1 cellular context compared by ENCODE assay signal in the genomic region with DNA sequence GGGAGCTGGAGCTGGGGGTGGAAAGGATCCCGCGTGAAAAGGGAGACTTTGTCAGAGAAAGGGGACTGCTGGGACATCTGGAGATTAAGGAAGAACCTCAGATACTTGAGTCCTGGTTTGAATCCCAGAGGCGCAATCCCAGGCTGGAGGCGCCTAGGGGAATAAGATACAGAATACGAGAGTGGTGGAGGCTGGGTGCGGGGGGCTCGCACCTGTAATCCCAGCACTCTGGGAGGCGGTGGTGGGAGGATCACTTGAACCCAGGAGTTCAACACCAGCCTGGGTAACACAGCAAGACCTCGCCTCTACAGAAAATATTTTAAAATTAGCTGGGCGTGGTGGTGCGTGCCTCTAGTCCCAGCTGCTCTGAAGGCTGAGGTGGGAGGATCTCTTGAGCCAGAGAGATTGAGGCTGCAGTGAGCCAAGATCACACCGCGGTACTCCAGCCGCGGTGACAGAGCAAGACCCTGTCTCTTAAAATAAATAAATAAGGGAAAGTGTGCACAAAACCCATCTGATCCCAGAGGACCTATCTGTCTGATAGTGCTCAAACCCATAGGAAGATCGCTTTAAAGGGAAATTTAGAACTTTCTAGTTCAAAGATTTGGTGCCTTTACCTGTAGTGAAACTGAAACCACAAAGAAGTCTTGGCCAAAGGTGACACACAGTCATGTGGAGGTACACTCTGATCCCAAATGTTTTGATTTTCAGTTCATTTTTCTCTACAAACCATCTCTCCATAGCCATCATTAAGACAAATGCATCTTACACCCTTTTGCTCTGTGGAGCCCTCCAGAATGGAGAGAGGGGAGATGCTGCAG.
TF ChIP-seq lines count a peak whose summit lies in the region.

No MANE protein-coding gene starts in this region.

TF ChIP-seq in HepG2, 621 proteins besides CTCF, POLR2A, EP300 and RAD21 (continued from another document):
- TF ChIP-seq ERF (CRISPR knock-in tag; IDR thresholded peaks at IDR 0.05): no peak; the same call in 1 of the 2 replicates
- TF ChIP-seq, protein P1, sequence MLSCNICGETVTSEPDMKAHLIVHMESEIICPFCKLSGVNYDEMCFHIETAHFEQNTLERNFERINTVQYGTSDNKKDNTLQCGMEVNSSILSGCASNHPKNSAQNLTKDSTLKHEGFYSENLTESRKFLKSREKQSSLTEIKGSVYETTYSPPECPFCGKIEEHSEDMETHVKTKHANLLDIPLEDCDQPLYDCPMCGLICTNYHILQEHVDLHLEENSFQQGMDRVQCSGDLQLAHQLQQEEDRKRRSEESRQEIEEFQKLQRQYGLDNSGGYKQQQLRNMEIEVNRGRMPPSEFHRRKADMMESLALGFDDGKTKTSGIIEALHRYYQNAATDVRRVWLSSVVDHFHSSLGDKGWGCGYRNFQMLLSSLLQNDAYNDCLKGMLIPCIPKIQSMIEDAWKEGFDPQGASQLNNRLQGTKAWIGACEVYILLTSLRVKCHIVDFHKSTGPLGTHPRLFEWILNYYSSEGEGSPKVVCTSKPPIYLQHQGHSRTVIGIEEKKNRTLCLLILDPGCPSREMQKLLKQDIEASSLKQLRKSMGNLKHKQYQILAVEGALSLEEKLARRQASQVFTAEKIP (CRISPR knock-in tag; IDR thresholded peaks at IDR 0.05; ENCODE audit: borderline replicate concordance): no peak
- peak; percentile 93 for TF ChIP-seq ZNF558 (CRISPR knock-in tag; IDR thresholded peaks at IDR 0.05; ENCODE audit: borderline replicate concordance)
- TF ChIP-seq NFATC3 (CRISPR knock-in tag; IDR thresholded peaks at IDR 0.05): no peak
- TF ChIP-seq, protein P2, sequence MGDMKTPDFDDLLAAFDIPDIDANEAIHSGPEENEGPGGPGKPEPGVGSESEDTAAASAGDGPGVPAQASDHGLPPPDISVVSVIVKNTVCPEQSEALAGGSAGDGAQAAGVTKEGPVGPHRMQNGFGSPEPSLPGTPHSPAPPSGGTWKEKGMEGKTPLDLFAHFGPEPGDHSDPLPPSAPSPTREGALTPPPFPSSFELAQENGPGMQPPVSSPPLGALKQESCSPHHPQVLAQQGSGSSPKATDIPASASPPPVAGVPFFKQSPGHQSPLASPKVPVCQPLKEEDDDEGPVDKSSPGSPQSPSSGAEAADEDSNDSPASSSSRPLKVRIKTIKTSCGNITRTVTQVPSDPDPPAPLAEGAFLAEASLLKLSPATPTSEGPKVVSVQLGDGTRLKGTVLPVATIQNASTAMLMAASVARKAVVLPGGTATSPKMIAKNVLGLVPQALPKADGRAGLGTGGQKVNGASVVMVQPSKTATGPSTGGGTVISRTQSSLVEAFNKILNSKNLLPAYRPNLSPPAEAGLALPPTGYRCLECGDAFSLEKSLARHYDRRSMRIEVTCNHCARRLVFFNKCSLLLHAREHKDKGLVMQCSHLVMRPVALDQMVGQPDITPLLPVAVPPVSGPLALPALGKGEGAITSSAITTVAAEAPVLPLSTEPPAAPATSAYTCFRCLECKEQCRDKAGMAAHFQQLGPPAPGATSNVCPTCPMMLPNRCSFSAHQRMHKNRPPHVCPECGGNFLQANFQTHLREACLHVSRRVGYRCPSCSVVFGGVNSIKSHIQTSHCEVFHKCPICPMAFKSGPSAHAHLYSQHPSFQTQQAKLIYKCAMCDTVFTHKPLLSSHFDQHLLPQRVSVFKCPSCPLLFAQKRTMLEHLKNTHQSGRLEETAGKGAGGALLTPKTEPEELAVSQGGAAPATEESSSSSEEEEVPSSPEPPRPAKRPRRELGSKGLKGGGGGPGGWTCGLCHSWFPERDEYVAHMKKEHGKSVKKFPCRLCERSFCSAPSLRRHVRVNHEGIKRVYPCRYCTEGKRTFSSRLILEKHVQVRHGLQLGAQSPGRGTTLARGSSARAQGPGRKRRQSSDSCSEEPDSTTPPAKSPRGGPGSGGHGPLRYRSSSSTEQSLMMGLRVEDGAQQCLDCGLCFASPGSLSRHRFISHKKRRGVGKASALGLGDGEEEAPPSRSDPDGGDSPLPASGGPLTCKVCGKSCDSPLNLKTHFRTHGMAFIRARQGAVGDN (CRISPR knock-in tag; IDR thresholded peaks at IDR 0.05): no peak; the same call in 1 of the 2 replicates
- TF ChIP-seq, protein P3, sequence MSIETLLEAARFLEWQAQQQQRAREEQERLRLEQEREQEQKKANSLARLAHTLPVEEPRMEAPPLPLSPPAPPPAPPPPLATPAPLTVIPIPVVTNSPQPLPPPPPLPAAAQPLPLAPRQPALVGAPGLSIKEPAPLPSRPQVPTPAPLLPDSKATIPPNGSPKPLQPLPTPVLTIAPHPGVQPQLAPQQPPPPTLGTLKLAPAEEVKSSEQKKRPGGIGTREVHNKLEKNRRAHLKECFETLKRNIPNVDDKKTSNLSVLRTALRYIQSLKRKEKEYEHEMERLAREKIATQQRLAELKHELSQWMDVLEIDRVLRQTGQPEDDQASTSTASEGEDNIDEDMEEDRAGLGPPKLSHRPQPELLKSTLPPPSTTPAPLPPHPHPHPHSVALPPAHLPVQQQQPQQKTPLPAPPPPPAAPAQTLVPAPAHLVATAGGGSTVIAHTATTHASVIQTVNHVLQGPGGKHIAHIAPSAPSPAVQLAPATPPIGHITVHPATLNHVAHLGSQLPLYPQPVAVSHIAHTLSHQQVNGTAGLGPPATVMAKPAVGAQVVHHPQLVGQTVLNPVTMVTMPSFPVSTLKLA (IDR thresholded peaks at IDR 0.05): no peak
- TF ChIP-seq MEF2D (CRISPR knock-in tag; IDR thresholded peaks at IDR 0.05): 0 out of 2 replicates have a peak, but pooled peaks have one; percentile 15
- TF ChIP-seq, protein P4, sequence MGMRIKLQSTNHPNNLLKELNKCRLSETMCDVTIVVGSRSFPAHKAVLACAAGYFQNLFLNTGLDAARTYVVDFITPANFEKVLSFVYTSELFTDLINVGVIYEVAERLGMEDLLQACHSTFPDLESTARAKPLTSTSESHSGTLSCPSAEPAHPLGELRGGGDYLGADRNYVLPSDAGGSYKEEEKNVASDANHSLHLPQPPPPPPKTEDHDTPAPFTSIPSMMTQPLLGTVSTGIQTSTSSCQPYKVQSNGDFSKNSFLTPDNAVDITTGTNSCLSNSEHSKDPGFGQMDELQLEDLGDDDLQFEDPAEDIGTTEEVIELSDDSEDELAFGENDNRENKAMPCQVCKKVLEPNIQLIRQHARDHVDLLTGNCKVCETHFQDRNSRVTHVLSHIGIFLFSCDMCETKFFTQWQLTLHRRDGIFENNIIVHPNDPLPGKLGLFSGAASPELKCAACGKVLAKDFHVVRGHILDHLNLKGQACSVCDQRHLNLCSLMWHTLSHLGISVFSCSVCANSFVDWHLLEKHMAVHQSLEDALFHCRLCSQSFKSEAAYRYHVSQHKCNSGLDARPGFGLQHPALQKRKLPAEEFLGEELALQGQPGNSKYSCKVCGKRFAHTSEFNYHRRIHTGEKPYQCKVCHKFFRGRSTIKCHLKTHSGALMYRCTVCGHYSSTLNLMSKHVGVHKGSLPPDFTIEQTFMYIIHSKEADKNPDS (CRISPR knock-in tag; IDR thresholded peaks at IDR 0.05): no peak
- TF ChIP-seq, protein P5, sequence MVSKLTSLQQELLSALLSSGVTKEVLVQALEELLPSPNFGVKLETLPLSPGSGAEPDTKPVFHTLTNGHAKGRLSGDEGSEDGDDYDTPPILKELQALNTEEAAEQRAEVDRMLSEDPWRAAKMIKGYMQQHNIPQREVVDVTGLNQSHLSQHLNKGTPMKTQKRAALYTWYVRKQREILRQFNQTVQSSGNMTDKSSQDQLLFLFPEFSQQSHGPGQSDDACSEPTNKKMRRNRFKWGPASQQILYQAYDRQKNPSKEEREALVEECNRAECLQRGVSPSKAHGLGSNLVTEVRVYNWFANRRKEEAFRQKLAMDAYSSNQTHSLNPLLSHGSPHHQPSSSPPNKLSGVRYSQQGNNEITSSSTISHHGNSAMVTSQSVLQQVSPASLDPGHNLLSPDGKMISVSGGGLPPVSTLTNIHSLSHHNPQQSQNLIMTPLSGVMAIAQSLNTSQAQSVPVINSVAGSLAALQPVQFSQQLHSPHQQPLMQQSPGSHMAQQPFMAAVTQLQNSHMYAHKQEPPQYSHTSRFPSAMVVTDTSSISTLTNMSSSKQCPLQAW (CRISPR knock-in tag; IDR thresholded peaks at IDR 0.05): no peak; the same call in 1 of the 2 replicates
